12 cellular contexts compared by ENCODE assay signal in the genomic region with DNA sequence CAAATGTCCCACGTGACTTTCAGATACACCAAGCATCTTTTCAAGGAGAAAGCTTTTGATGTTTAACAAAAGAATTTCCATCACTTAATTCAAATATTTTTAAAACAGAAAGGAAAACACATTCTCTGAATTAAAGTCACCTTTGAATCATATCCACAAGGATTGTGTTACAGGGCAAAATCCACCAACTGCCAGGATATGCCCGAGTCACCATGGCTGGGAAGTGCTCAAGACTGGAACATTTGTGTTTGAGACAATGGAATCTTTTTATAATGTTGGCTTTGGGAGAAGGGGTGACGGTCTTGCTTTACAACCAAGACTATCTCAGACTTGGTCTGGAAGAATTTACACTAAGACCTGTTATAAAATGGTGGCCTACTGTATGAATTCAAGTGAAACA. TPM values are rescaled to one million over a fixed set of nuclear protein-coding genes. Genes with fewer than 3 reads are reported as not detected.
DNase-seq lines count a peak whose midpoint lies in the region; ATAC-seq and TF ChIP-seq lines count a peak whose summit lies in the region.
"Had no signal": no experiment of that assay in that cellular context is flagged by ENCODE, and none has a peak within 500 bp of the region (broad histone marks: within the 10 kb centered on the region; RNA-seq: fewer than 3 reads in every experiment).

No MANE protein-coding gene starts in this region.

- TF ChIP-seq POLR2A in erythroblast (IDR thresholded peaks at IDR 0.05; ENCODE audit: low read length): no peak

- peaks cover 52% of the 10 kb centered on the region for H3K36me3 ChIP-seq in osteoblast (ENCODE audit: insufficient read depth, low read length)
- H3K36me3 ChIP-seq in neural progenitor cell: no peaks in the 10 kb centered on the region

- H3K4me2 ChIP-seq in osteoblast (ENCODE audit: insufficient read depth, low read length) (peak overlapping the region; percentile 45), neural progenitor cell (no peak overlapping the region)

- peaks cover 15% of the 10 kb centered on the region for H3K4me1 Mint-ChIP-seq in activated CD4-positive, alpha-beta T cell treated with anti-CD3 and anti-CD28 coated beads for 36 hours
- no peaks in the 10 kb centered on the region for H3K4me1 Mint-ChIP-seq in neural progenitor cell

- H3K9me3 Mint-ChIP-seq in activated CD4-positive, alpha-beta T cell treated with anti-CD3 and anti-CD28 coated beads for 36 hours (ENCODE audit: low read depth): no peaks in the 10 kb centered on the region
- no peaks in the 10 kb centered on the region for H3K9me3 Mint-ChIP-seq in neural progenitor cell

- DNase-seq in activated CD4-positive, alpha-beta T cell treated with anti-CD3 and anti-CD28 coated beads for 36 hours: no peak
- no peak for DNase-seq in activated CD4-positive, alpha-beta T cell treated with anti-CD3 and anti-CD28 coated beads, Interleukin-2, amount 50 U/mL, for 48 hours
- peak; percentile 32 for DNase-seq in M059J (ENCODE audit: low read depth)
- peak; percentile 62 for DNase-seq in dermis blood vessel endothelial cell
- DNase-seq in osteoblast (ENCODE audit: insufficient read length, low spot score, missing footprints): peak; percentile 81
- DNase-seq in erythroblast (lab: John Stamatoyannopoulos, UW): no peak
- DNase-seq in NCI-H510A (lab: John Stamatoyannopoulos, UW): no peak
- DNase-seq in neural progenitor cell (ENCODE audit: low spot score): no peak
- DNase-seq: midbrain, NCI-H2227 treated with DMSO at 0.1 percent for 48 hours had no signal

- H3K27ac ChIP-seq in osteoblast (ENCODE audit: low read depth, low read length) (peak overlapping the region; percentile 84), neural progenitor cell (no peak overlapping the region)
- H3K27ac ChIP-seq: 22Rv1, tibial artery had no signal

- peaks cover 17% of the 10 kb centered on the region for H3K36me3 Mint-ChIP-seq in activated CD4-positive, alpha-beta T cell treated with anti-CD3 and anti-CD28 coated beads for 36 hours (ENCODE audit: low read depth)
- H3K36me3 Mint-ChIP-seq in neural progenitor cell: peaks cover 14% of the 10 kb centered on the region

- no peak overlapping the region for H3K4me3 Mint-ChIP-seq in activated CD4-positive, alpha-beta T cell treated with anti-CD3 and anti-CD28 coated beads for 36 hours
- no peak overlapping the region for H3K4me3 Mint-ChIP-seq in neural progenitor cell

- H4K20me1 ChIP-seq in osteoblast (ENCODE audit: insufficient read depth, low read length) (no peaks in the 10 kb centered on the region), neural progenitor cell (ENCODE audit: low read depth) (no peaks in the 10 kb centered on the region)

- POLR2A ChIA-PET in activated CD4-positive, alpha-beta T cell treated with anti-CD3 and anti-CD28 coated beads for 36 hours (lab: Charles Lee): no interaction called here

- H3K27me3 ChIP-seq in osteoblast (ENCODE audit: insufficient read depth, low read length) (no peaks in the 10 kb centered on the region), neural progenitor cell (no peaks in the 10 kb centered on the region)
- H3K27me3 ChIP-seq: tibial artery had no signal

- no peaks in the 10 kb centered on the region for H3K27me3 Mint-ChIP-seq in activated CD4-positive, alpha-beta T cell treated with anti-CD3 and anti-CD28 coated beads for 36 hours
- no peaks in the 10 kb centered on the region for H3K27me3 Mint-ChIP-seq in neural progenitor cell (ENCODE audit: insufficient read depth, low read depth)

- no peaks in the 10 kb centered on the region for H3F3A ChIP-seq in neural progenitor cell (ENCODE audit: low read depth)

- peak overlapping the region; percentile 86 for H3K27ac Mint-ChIP-seq in activated CD4-positive, alpha-beta T cell treated with anti-CD3 and anti-CD28 coated beads for 36 hours
- no peak overlapping the region for H3K27ac Mint-ChIP-seq in neural progenitor cell

- no peak overlapping the region for H2AFZ ChIP-seq in osteoblast (ENCODE audit: low read length)
- H2AFZ ChIP-seq in neural progenitor cell (replicated peaks): no peak overlapping the region

- no peak overlapping the region for H3K4me3 ChIP-seq in osteoblast (ENCODE audit: insufficient read depth, low read length)
- H3K4me3 ChIP-seq in neural progenitor cell: no peak overlapping the region
- H3K4me3 ChIP-seq: tibial artery had no signal

- CTCF ChIA-PET in activated CD4-positive, alpha-beta T cell treated with anti-CD3 and anti-CD28 coated beads for 36 hours (lab: Charles Lee): interaction anchor here (1.7 kb wide), 1 partner anchor 9 kb away, joined by 6 read pairs; no protein-coding TSS in a partner anchor

- H3K9me3 ChIP-seq in osteoblast (ENCODE audit: low read depth, low read length) (no peaks in the 10 kb centered on the region), neural progenitor cell (ENCODE audit: low read depth) (no peaks in the 10 kb centered on the region)
- H3K9me3 ChIP-seq: tibial artery had no signal

- H3K79me2 ChIP-seq in osteoblast (ENCODE audit: insufficient read depth, low read length) (peaks cover 5% of the 10 kb centered on the region), neural progenitor cell (ENCODE audit: low read depth) (no peaks in the 10 kb centered on the region)

- no peak for ATAC-seq in activated CD4-positive, alpha-beta T cell treated with anti-CD3 and anti-CD28 coated beads for 36 hours

- no peak for TF ChIP-seq CTCF in osteoblast (IDR thresholded peaks at IDR 0.05; ENCODE audit: extremely low read depth, low read depth, low read length)
- TF ChIP-seq CTCF in neural progenitor cell (IDR thresholded peaks at IDR 0.05): no peak

- H3K4me1 ChIP-seq in osteoblast (ENCODE audit: insufficient read depth, low read length) (peaks cover 23% of the 10 kb centered on the region), neural progenitor cell (no peaks in the 10 kb centered on the region)
- H3K4me1 ChIP-seq: tibial artery had no signal

- intact Hi-C loops in activated CD4-positive, alpha-beta T cell treated with anti-CD3 and anti-CD28 coated beads for 36 hours (cut with DNase I, micrococcal nuclease): loop anchor here in 1 of 2 experiments (5.0 kb wide), 1 partner anchor 34 kb away; no protein-coding TSS in a partner anchor

- no peak overlapping the region for H3K9ac ChIP-seq in neural progenitor cell

RNA-seq across cellular contexts. Expression of a gene that starts 40.8 kb away (rescaled TPM):
- total RNA-seq in activated CD4-positive, alpha-beta T cell treated with anti-CD3 and anti-CD28 coated beads for 36 hours: 10 to 100 TPM; 16.8 to 27.1 TPM
- total RNA-seq in M059J (2014; rRNA removed; shearing (Covaris generic)): 40.7 and 76.3 TPM in 2 replicates
- total RNA-seq in dermis blood vessel endothelial cell: 45.3 and 79.7 TPM in 2 replicates
- total RNA-seq in osteoblast: 16.3 and 21.2 TPM in 2 replicates
- total RNA-seq in neural progenitor cell (ENCODE audit: low replicate concordance): 16.6 and 29.2 TPM in 2 replicates

Comparison
In these comparisons a context has a peak if more than half of its experiments do, and no peak if none do; other contexts are left out.
1. DNase-seq: peak in M059J (single experiment), dermis blood vessel endothelial cell (single experiment) and osteoblast (single experiment); none in activated CD4-positive, alpha-beta T cell treated with anti-CD3 and anti-CD28 coated beads for 36 hours (single experiment), activated CD4-positive, alpha-beta T cell treated with anti-CD3 and anti-CD28 coated beads, Interleukin-2, amount 50 U/mL, for 48 hours (0 of 2), erythroblast (0 of 2), NCI-H510A (single experiment) and neural progenitor cell (single experiment).